Comparison of ENCODE assay signal across 19 cellular contexts in genomic region chr11:11581493-11581880, GRCh38. TPM values are rescaled to one million over a fixed set of nuclear protein-coding genes. Genes with fewer than 3 reads are reported as not detected.
DNase-seq lines count a peak whose midpoint lies in the region; ATAC-seq and TF ChIP-seq lines count a peak whose summit lies in the region.
"Had no signal": no experiment of that assay in that cellular context is flagged by ENCODE, and none has a peak within 500 bp of the region (broad histone marks: within the 10 kb centered on the region; RNA-seq: fewer than 3 reads in every experiment).

No MANE protein-coding gene starts in this region.

- H3K79me2 ChIP-seq in neural progenitor cell (ENCODE audit: low read depth), result no peaks in the 10 kb centered on the region

- H3K27ac ChIP-seq in left ventricle myocardium inferior (replicated peaks) (peak overlapping the region; percentile 88), neural progenitor cell (no peak overlapping the region), stomach (peak overlapping the region in 1 of 5 donors; percentile 25)
- H3K27ac ChIP-seq: BLaER1 had no signal

- intact Hi-C loops in left ventricle myocardium inferior (cut with micrococcal nuclease) (no loop called here), cardiac septum (cut with DNase I) (loop anchor here (5.0 kb wide), 1 partner anchor 41 kb away; the partner anchor contains the start of gene GALNT18), stomach (cut with DNase I; ENCODE audit: low total_unique reads) (no loop called here)

- no peaks in the 10 kb centered on the region for H3K36me3 ChIP-seq in left ventricle myocardium inferior
- H3K36me3 ChIP-seq in neural progenitor cell, result no peaks in the 10 kb centered on the region
- no peaks in the 10 kb centered on the region for H3K36me3 ChIP-seq in stomach
- H3K36me3 ChIP-seq: BLaER1 had no signal

- TF ChIP-seq CTCF in left ventricle myocardium inferior (IDR thresholded peaks at IDR 0.05; ENCODE audit: borderline replicate concordance) (no peak), neural progenitor cell (IDR thresholded peaks at IDR 0.05) (no peak), stomach (IDR thresholded peaks at IDR 0.05) (no peak)

- H3K27ac Mint-ChIP-seq in neural progenitor cell, result peak overlapping the region; percentile 71
- H3K27ac Mint-ChIP-seq: activated CD4-positive, alpha-beta T cell treated with anti-CD3 and anti-CD28 coated beads, Interleukin-2, amount 10 ng/mL, durations not matched to agents 7 days and 5 days; activated naive CD4-positive, alpha-beta T cell treated with anti-CD3 and anti-CD28 coated beads, Interleukin-2, amount 50 U/mL, for 72 hours; effector memory CD8-positive, alpha-beta T cell; progenitor cell of endocrine pancreas; T-helper 17 cell had no signal

- peaks cover 35% of the 10 kb centered on the region for H3K4me1 Mint-ChIP-seq in neural progenitor cell
- H3K4me1 Mint-ChIP-seq: T-helper 17 cell had no signal

- no peaks in the 10 kb centered on the region for H3F3A ChIP-seq in neural progenitor cell (ENCODE audit: low read depth)

- H3K36me3 Mint-ChIP-seq in neural progenitor cell, result no peaks in the 10 kb centered on the region
- H3K36me3 Mint-ChIP-seq: activated naive CD4-positive, alpha-beta T cell treated with anti-CD3 and anti-CD28 coated beads, Interleukin-2, amount 50 U/mL, for 72 hours had no signal

- no peak for ATAC-seq in HG02981 (IDR thresholded peaks at IDR 0.05; ENCODE audit: unreplicated experiment)
- ATAC-seq: activated naive CD4-positive, alpha-beta T cell treated with anti-CD3 and anti-CD28 coated beads, Interleukin-2, amount 50 U/mL, for 72 hours; effector memory CD8-positive, alpha-beta T cell; T-helper 17 cell had no signal

- H2AFZ ChIP-seq in neural progenitor cell (replicated peaks), result no peak overlapping the region

- WGBS in stomach, 5 donors, result 72 to 84% (median 79%) methylated on average over 4 of the region's 4 CpGs

- DNase-seq in left ventricle myocardium inferior (no peak), cardiac septum (ENCODE audit: low spot score) (no peak), ecto neural progenitor cell (ENCODE audit: low spot score) (peak; percentile 32), neural progenitor cell (ENCODE audit: low spot score) (no peak), HuH-7 (ENCODE audit: low spot score) (no peak), GM19238 (ENCODE audit: insufficient read length, low spot score) (no peak), stomach (no peak)
- DNase-seq: activated CD4-positive, alpha-beta T cell treated with anti-CD3 and anti-CD28 coated beads, Interleukin-2, amount 10 ng/mL, durations not matched to agents 7 days and 5 days; effector memory CD8-positive, alpha-beta T cell; NCI-H1048; NCI-H446 treated with DMSO at 0.1 percent for 48 hours; NK-92 treated with Interleukin-12 subunit alpha and Interleukin-12 subunit beta, amount 100 ng/mL, for 24 hours; stimulated activated CD4-positive, alpha-beta T cell treated with anti-CD3 and anti-CD28 coated beads, Interleukin-4, amount 100 ng/mL, for 1 hour; stimulated activated naive CD4-positive, alpha-beta T cell treated with Interleukin-2 at 50 U/mL for 16 hours; T-helper 17 cell had no signal

- no peaks in the 10 kb centered on the region for H3K27me3 ChIP-seq in left ventricle myocardium inferior (ENCODE audit: low read depth)
- H3K27me3 ChIP-seq in neural progenitor cell, result no peaks in the 10 kb centered on the region
- peaks cover 0 to 10% (median 0%) of the 10 kb centered on the region in 3 donors for H3K27me3 ChIP-seq in stomach
- H3K27me3 ChIP-seq: BLaER1 had no signal

- H3K4me3 ChIP-seq in left ventricle myocardium inferior (no peak overlapping the region), neural progenitor cell (no peak overlapping the region), stomach (no peak overlapping the region)
- H3K4me3 ChIP-seq: BLaER1 had no signal

- no peak overlapping the region for H3K4me2 ChIP-seq in neural progenitor cell
- H3K4me2 ChIP-seq: BLaER1 had no signal

- TF ChIP-seq EP300 in stomach (IDR thresholded peaks at IDR 0.05), result no peak

- no peaks in the 10 kb centered on the region for H4K20me1 ChIP-seq in neural progenitor cell (ENCODE audit: low read depth)
- H4K20me1 ChIP-seq: BLaER1 had no signal

- no peak overlapping the region for H3K4me3 Mint-ChIP-seq in neural progenitor cell
- H3K4me3 Mint-ChIP-seq: activated CD4-positive, alpha-beta T cell treated with anti-CD3 and anti-CD28 coated beads, Interleukin-2, amount 10 ng/mL, durations not matched to agents 7 days and 5 days; effector memory CD8-positive, alpha-beta T cell; T-helper 17 cell had no signal

- H3K27me3 Mint-ChIP-seq in neural progenitor cell (ENCODE audit: insufficient read depth, low read depth), result peaks cover 4% of the 10 kb centered on the region

- H3K9ac ChIP-seq in neural progenitor cell, result no peak overlapping the region
- H3K9ac ChIP-seq: BLaER1 had no signal

- H3K9me3 ChIP-seq in left ventricle myocardium inferior (replicated peaks) (no peaks in the 10 kb centered on the region), neural progenitor cell (ENCODE audit: low read depth) (no peaks in the 10 kb centered on the region), stomach (no peaks in the 10 kb centered on the region)
- H3K9me3 ChIP-seq: BLaER1 had no signal

- no peaks in the 10 kb centered on the region for H3K9me3 Mint-ChIP-seq in neural progenitor cell
- H3K9me3 Mint-ChIP-seq: activated CD4-positive, alpha-beta T cell treated with anti-CD3 and anti-CD28 coated beads, Interleukin-2, amount 10 ng/mL, durations not matched to agents 7 days and 5 days; activated naive CD4-positive, alpha-beta T cell treated with anti-CD3 and anti-CD28 coated beads, Interleukin-2, amount 50 U/mL, for 72 hours; effector memory CD8-positive, alpha-beta T cell had no signal

- TF ChIP-seq POLR2A in stomach (IDR thresholded peaks at IDR 0.05), result no peak

- peaks cover 99% of the 10 kb centered on the region for H3K4me1 ChIP-seq in left ventricle myocardium inferior
- H3K4me1 ChIP-seq in neural progenitor cell, result peaks cover 37% of the 10 kb centered on the region
- peaks cover 0 to 15% (median 7%) of the 10 kb centered on the region in 4 donors for H3K4me1 ChIP-seq in stomach
- H3K4me1 ChIP-seq: BLaER1 had no signal

RNA-seq across cellular contexts. Expression of gene GALNT18, which starts 40.3 kb away (rescaled TPM):
- total RNA-seq in left ventricle myocardium inferior, result 24.4 TPM
- 23.2 TPM for total RNA-seq in cardiac septum
- 2.4 and 4.0 TPM in 2 replicates for total RNA-seq in neural progenitor cell (ENCODE audit: low replicate concordance)
- 10 to 100 TPM in 2 of 5 donors, 1 to 10 TPM in 2, under 1 TPM in 1; 0.58 to 16.1 (median 3.0) TPM for total RNA-seq in stomach
- 1 to 10 TPM; 1.1 to 6.8 (median 1.8) TPM for polyA plus RNA-seq in stomach
- total RNA-seq: T-helper 17 cell had no signal
